6 cellular contexts compared by ENCODE assay signal in genomic region chr18:31289446-31289845, GRCh38. TPM values are rescaled to one million over a fixed set of nuclear protein-coding genes. Genes with fewer than 3 reads are reported as not detected.
"Had no signal": no experiment of that assay in that cellular context is flagged by ENCODE, and none has a peak within 500 bp of the region (broad histone marks: within the 10 kb centered on the region; RNA-seq: fewer than 3 reads in every experiment).

No MANE protein-coding gene starts in this region.

RNA-seq across cellular contexts. Expression of gene DSG1, which starts 28.5 kb away (rescaled TPM):
- total RNA-seq: subcutaneous adipose tissue, thyroid gland, tibial nerve, upper lobe of left lung, upper lobe of right lung had no signal
- polyA plus RNA-seq: urinary bladder had no signal
